ENCODE assay signal across 8 cellular contexts in genomic region chr11:64247729-64248531, GRCh38. TPM values are rescaled to one million over a fixed set of nuclear protein-coding genes. Genes with fewer than 3 reads are reported as not detected.
A peak's percentile ranks its signal among the peaks of the same experiment; 100 is the strongest.
DNase-seq lines count a peak whose midpoint lies in the region; ATAC-seq and TF ChIP-seq lines count a peak whose summit lies in the region.

No MANE protein-coding gene starts in this region.

- DNase-seq in Caco-2, result no peak
- no peak for DNase-seq in PC-3
- no peak for DNase-seq in epithelial cell of proximal tubule (ENCODE audit: low read depth)
- DNase-seq in neuronal stem cell (ENCODE audit: low spot score), result no peak
- no peak for DNase-seq in activated effector memory CD4-positive, alpha-beta T cell treated with anti-CD3 and anti-CD28 coated beads, Interleukin-2, amount 50 U/mL, for 16 hours
- no peak for DNase-seq in NCI-H1694 (lab: John Stamatoyannopoulos, UW)

- H3K9me3 ChIP-seq in Caco-2 (no peaks in the 10 kb centered on the region), PC-3 (ENCODE audit: low read length) (no peaks in the 10 kb centered on the region), neuronal stem cell (replicated peaks in 1 of 2; ENCODE audit: control insufficient read depth in 2 of 2, insufficient read depth in 1 of 2, low read depth in 1 of 2, low read length in 2 of 2) (no peaks in the 10 kb centered on the region)

- peaks cover 11% of the 10 kb centered on the region for H3K79me1 ChIP-seq in neuronal stem cell (ENCODE audit: low read depth, low read length)

- no peak overlapping the region for H3K27ac Mint-ChIP-seq in Caco-2 (ENCODE audit: unreplicated experiment)

- peaks cover 8% of the 10 kb centered on the region for H4K20me1 ChIP-seq in PC-3 (ENCODE audit: low read length)

- TF ChIP-seq CTCF in Caco-2 (IDR thresholded peaks at IDR 0.05; ENCODE audit: insufficient read depth in 1 of 2, low read depth in 1 of 2, low read length in 1 of 2, severe bottlenecking in 1 of 2, unreplicated experiment in 1 of 2), result no peak
- no peak for TF ChIP-seq CTCF in PC-3 (conservative IDR thresholded peaks at IDR 0.05; ENCODE audit: low read depth, low read length)
- no peak for TF ChIP-seq CTCF in epithelial cell of proximal tubule (conservative IDR thresholded peaks at IDR 0.05; ENCODE audit: low read depth, low read length)

- H2BK12ac ChIP-seq in neuronal stem cell (ENCODE audit: low read length), result no peak overlapping the region

- no peak overlapping the region for H4K91ac ChIP-seq in neuronal stem cell (ENCODE audit: low read depth, low read length, poor library complexity)

- peak overlapping the region; percentile 82 for H2AFZ ChIP-seq in PC-3 (ENCODE audit: low read length)
- H2AFZ ChIP-seq in neuronal stem cell (ENCODE audit: low read length), result peak overlapping the region; percentile 83

- H3K9me3 Mint-ChIP-seq in Caco-2 (ENCODE audit: unreplicated experiment), result no peaks in the 10 kb centered on the region

- H3K79me2 ChIP-seq in PC-3 (ENCODE audit: low read length), result peaks cover 49% of the 10 kb centered on the region

- H2BK5ac ChIP-seq in neuronal stem cell (ENCODE audit: low read length), result no peak overlapping the region

- H3K27me3 ChIP-seq in Caco-2 (replicated peaks; ENCODE audit: control insufficient read depth, insufficient read depth, low read length) (no peaks in the 10 kb centered on the region), PC-3 (ENCODE audit: low read length) (no peaks in the 10 kb centered on the region), neuronal stem cell (ENCODE audit: control insufficient read depth in 3 of 3, insufficient read depth in 3 of 3, low read depth in 1 of 3, low read length in 3 of 3) (no peaks in the 10 kb centered on the region)

- peak overlapping the region; percentile 83 for H3K9ac ChIP-seq in PC-3 (ENCODE audit: low read length)
- no peak overlapping the region for H3K9ac ChIP-seq in neuronal stem cell (ENCODE audit: low read depth, low read length, poor library complexity)

- H3K27ac ChIP-seq in PC-3 (ENCODE audit: low read length) (peak overlapping the region; percentile 86), neuronal stem cell (replicated peaks; ENCODE audit: low read length) (no peak overlapping the region)

- H2AK5ac ChIP-seq in neuronal stem cell (ENCODE audit: low read depth, low read length), result no peak overlapping the region

- H2BK15ac ChIP-seq in neuronal stem cell (ENCODE audit: low read length), result peak overlapping the region; percentile 33

- no peak overlapping the region for H3K4ac ChIP-seq in neuronal stem cell (ENCODE audit: low read length)

- CTCF ChIA-PET in Caco-2 (lab: Charles Lee) (interaction anchor here (0.9 kb wide), 1 partner anchor 57 kb away, joined by 3 read pairs; no protein-coding TSS in a partner anchor), PC-3 (lab: Charles Lee) (interaction anchor here (0.6 kb wide), 1 partner anchor 56 kb away, joined by 5 read pairs; no protein-coding TSS in a partner anchor)

- H3K9me2 ChIP-seq in PC-3 (replicated peaks; ENCODE audit: low read length), result no peaks in the 10 kb centered on the region

- peaks cover 49% of the 10 kb centered on the region for H3K36me3 Mint-ChIP-seq in Caco-2 (ENCODE audit: insufficient read depth, unreplicated experiment)

- no peak overlapping the region for H3K14ac ChIP-seq in neuronal stem cell (ENCODE audit: low read length)

- whole genome bisulfite sequencing in neuronal stem cell (ENCODE audit: extremely low coverage in 2 of 2, insufficient read length in 2 of 2, insufficient replicate concordance in 1 of 2), 2 donors, result no CpG with 5 or more reads among the region's 31 CpGs

- POLR2A ChIA-PET in Caco-2 (lab: Charles Lee), result interaction anchor here (2.0 kb wide), 1 partner anchor 21 kb away, joined by 22 read pairs; no protein-coding TSS in a partner anchor
- POLR2A ChIA-PET in PC-3 (lab: Charles Lee; ENCODE audit: unreplicated experiment), result interaction anchor here (2.6 kb wide), 1 partner anchor 10 kb away, joined by 12 read pairs; no protein-coding TSS in a partner anchor

- H3K4me3 ChIP-seq in Caco-2 (ENCODE audit: low read depth, low read length) (peak overlapping the region; percentile 91), PC-3 (ENCODE audit: low read length) (peak overlapping the region; percentile 68), epithelial cell of proximal tubule (ENCODE audit: low read depth, low read length) (peak overlapping the region; percentile 90), neuronal stem cell (ENCODE audit: low read length in 2 of 2) (peak overlapping the region; percentile 54 to 70)

- ATAC-seq in PC-3, result no peak
- no peak for ATAC-seq in HG03280 (IDR thresholded peaks at IDR 0.05; ENCODE audit: unreplicated experiment)
- no peak for ATAC-seq in GM21717 (IDR thresholded peaks at IDR 0.05; ENCODE audit: unreplicated experiment)

- H3K4me2 ChIP-seq in PC-3 (ENCODE audit: low read length), result peak overlapping the region; percentile 87
- peak overlapping the region; percentile 98 for H3K4me2 ChIP-seq in neuronal stem cell (ENCODE audit: insufficient read depth, low read length, poor library complexity, severe bottlenecking)

- H4K8ac ChIP-seq in neuronal stem cell (ENCODE audit: low read depth, low read length), result no peak overlapping the region

- peak overlapping the region; percentile 97 for H3K4me3 Mint-ChIP-seq in Caco-2 (ENCODE audit: unreplicated experiment)

- BruUV-seq in Caco-2 (replicated peaks; lab: Mats Ljungman, UMichigan) (no TSS peak), PC-3 (replicated peaks; lab: Mats Ljungman, UMichigan) (no TSS peak)

- peaks cover 27% of the 10 kb centered on the region for H3K4me1 ChIP-seq in Caco-2
- H3K4me1 ChIP-seq in PC-3 (ENCODE audit: insufficient read depth, low read length), result peaks cover 46% of the 10 kb centered on the region
- H3K4me1 ChIP-seq in neuronal stem cell (ENCODE audit: control insufficient read depth in 2 of 2, insufficient read depth in 1 of 2, low read depth in 1 of 2, low read length in 2 of 2), result peaks cover 24 to 42% of the 10 kb centered on the region in 2 donors

- H3K23ac ChIP-seq in neuronal stem cell (ENCODE audit: low read depth, low read length, poor library complexity), result peak overlapping the region; percentile 70

- H3K36me3 ChIP-seq in Caco-2 (ENCODE audit: control insufficient read depth, insufficient read depth, low read length) (0 out of 2 replicates have a peak, but pooled peaks cover 3% of the 10 kb centered on the region), PC-3 (ENCODE audit: low read depth, low read length) (peaks cover 14% of the 10 kb centered on the region; the same call in 1 of the 2 replicates), neuronal stem cell (replicated peaks in 1 of 2; ENCODE audit: control insufficient read depth in 2 of 2, insufficient read depth in 2 of 2, low read length in 2 of 2) (peaks cover 11 to 18% of the 10 kb centered on the region in 2 donors)

- no peaks in the 10 kb centered on the region for H3F3A ChIP-seq in PC-3 (ENCODE audit: low read length, unreplicated experiment)

- intact Hi-C loops in Caco-2 (cut with micrococcal nuclease; ENCODE audit: unreplicated experiment) (no loop called here), PC-3 (cut with micrococcal nuclease) (loop anchor here (2.0 kb wide), 2 partner anchors 23 to 53 kb away; partner anchors contain the start of gene CATSPERZ)

- peaks cover 20% of the 10 kb centered on the region for H3K4me1 Mint-ChIP-seq in Caco-2 (ENCODE audit: low read depth, unreplicated experiment)

- peak overlapping the region; percentile 7 for H2BK120ac ChIP-seq in neuronal stem cell (ENCODE audit: low read depth, low read length)

- no peaks in the 10 kb centered on the region for H3K27me3 Mint-ChIP-seq in Caco-2 (ENCODE audit: insufficient read depth, unreplicated experiment)

- H3K18ac ChIP-seq in neuronal stem cell (ENCODE audit: low read length), result peak overlapping the region; percentile 86

RNA-seq across cellular contexts. Expression of gene PPP1R14B, which starts 1.2 kb away (rescaled TPM):
- 162 and 185 TPM in 2 replicates for total RNA-seq in Caco-2 (2022)
- total RNA-seq in PC-3 (2014; rRNA removed), result 1,496 and 2,060 TPM in 2 replicates
- total RNA-seq in epithelial cell of proximal tubule, result 674 and 753 TPM in 2 replicates
- 292 TPM for polyA plus RNA-seq in neuronal stem cell (2013, experiment 1 of 2)
- 280 TPM for polyA plus RNA-seq in neuronal stem cell (2013, experiment 2 of 2)

RNA-seq across cellular contexts. Expression of gene PLCB3, which starts 3.4 kb away (rescaled TPM):
- 37.5 and 40.6 TPM in 2 replicates for total RNA-seq in Caco-2 (2022)
- total RNA-seq in PC-3 (2014; rRNA removed), result 69.0 and 88.3 TPM in 2 replicates
- 42.8 and 43.5 TPM in 2 replicates for total RNA-seq in epithelial cell of proximal tubule
- 17.0 TPM for polyA plus RNA-seq in neuronal stem cell (2013, experiment 1 of 2)
- polyA plus RNA-seq in neuronal stem cell (2013, experiment 2 of 2), result 17.0 TPM

RNA-seq across cellular contexts. Expression of gene FKBP2, which starts 7.0 kb away (rescaled TPM):
- total RNA-seq in Caco-2 (2022) (70.2 and 76.8 TPM in 2 replicates), PC-3 (2014; rRNA removed) (215 and 248 TPM in 2 replicates), epithelial cell of proximal tubule (72.6 and 184 TPM in 2 replicates)
- 36.4 TPM for polyA plus RNA-seq in neuronal stem cell (2013, experiment 1 of 2)
- polyA plus RNA-seq in neuronal stem cell (2013, experiment 2 of 2), result 40.7 TPM

RNA-seq across cellular contexts. Expression of gene VEGFB, which starts 13.5 kb away (rescaled TPM):
- total RNA-seq in Caco-2 (2022) (60.6 and 61.7 TPM in 2 replicates), PC-3 (2014; rRNA removed) (27.9 and 39.4 TPM in 2 replicates), epithelial cell of proximal tubule (15.6 and 25.7 TPM in 2 replicates)
- polyA plus RNA-seq in neuronal stem cell (2013, experiment 1 of 2), result 35.4 TPM
- 32.3 TPM for polyA plus RNA-seq in neuronal stem cell (2013, experiment 2 of 2)

RNA-seq across cellular contexts. Expression of gene DNAJC4, which starts 17.6 kb away (rescaled TPM):
- 22.3 and 22.9 TPM in 2 replicates for total RNA-seq in Caco-2 (2022)
- total RNA-seq in PC-3 (2014; rRNA removed), result 20.4 and 25.4 TPM in 2 replicates
- total RNA-seq in epithelial cell of proximal tubule, result 12.5 and 17.6 TPM in 2 replicates
- 29.4 TPM for polyA plus RNA-seq in neuronal stem cell (2013, experiment 1 of 2)
- polyA plus RNA-seq in neuronal stem cell (2013, experiment 2 of 2), result 29.4 TPM
